In genomic region chr6:167965602-167966539, GRCh38 we compare ENCODE assay signal across 28 cellular contexts. TPM values are rescaled to one million over a fixed set of nuclear protein-coding genes. Genes with fewer than 3 reads are reported as not detected.
DNase-seq lines count a peak whose midpoint lies in the region; ATAC-seq, FAIRE-seq and TF ChIP-seq lines count a peak whose summit lies in the region.
"Had no signal": no experiment of that assay in that cellular context is flagged by ENCODE, and none has a peak within 500 bp of the region (broad histone marks: within the 10 kb centered on the region; RNA-seq: fewer than 3 reads in every experiment).

No MANE protein-coding gene starts in this region.

- H3K27me3 ChIP-seq in K562 (ENCODE audit: control insufficient read depth in 2 of 2, insufficient read depth in 2 of 2, low read length in 2 of 2) (no peaks in the 10 kb centered on the region), left ventricle myocardium inferior (ENCODE audit: low read depth) (no peaks in the 10 kb centered on the region), lung (ENCODE audit: control insufficient read depth, insufficient read depth) (no peaks in the 10 kb centered on the region), tibial nerve (no peaks in the 10 kb centered on the region), GM23338 (ENCODE audit: insufficient read depth) (no peaks in the 10 kb centered on the region)

- TF ChIP-seq POLR2A in K562 (conservative IDR thresholded peaks at IDR 0.05) (no peak), tibial nerve (IDR thresholded peaks at IDR 0.05) (no peak)

- peaks cover 66% of the 10 kb centered on the region for H3K36me3 Mint-ChIP-seq in GM23338 (ENCODE audit: low read depth)

- peaks cover 4% of the 10 kb centered on the region for H3K27me3 Mint-ChIP-seq in GM23338 (ENCODE audit: insufficient read depth, low read depth, poor library complexity)

- ATAC-seq in K562 (no peak), lung (ENCODE audit: insufficient read depth, low FRiP score) (peak; percentile 4), GM23338 (no peak; the same call in 1 of the 3 replicates), GM19328 (IDR thresholded peaks at IDR 0.05; ENCODE audit: unreplicated experiment) (no peak)
- ATAC-seq: activated CD4-positive, alpha-beta T cell treated with anti-CD3 and anti-CD28 coated beads for 36 hours had no signal

- WGBS in K562 (ENCODE audit: insufficient coverage, low coverage, missing lambda C conversion rate), result 92% methylated on average over 22 of the region's 39 CpGs
- WGBS in lung, 2 donors, result 76 to 84% methylated on average over 38 to 39 of the region's 39 CpGs
- WGBS in tibial nerve, 2 donors, result 64 to 67% methylated on average over 33 to 39 of the region's 39 CpGs

- H3K4me1 ChIP-seq in K562 (replicated peaks in 1 of 2; ENCODE audit: control insufficient read depth in 2 of 2, insufficient read depth in 2 of 2, low read length in 2 of 2), result peaks cover 0 to 7% of the 10 kb centered on the region in 2 experiments; a peak in 1 of 5 replicates
- H3K4me1 ChIP-seq in left ventricle myocardium inferior, result peaks cover 63% of the 10 kb centered on the region
- H3K4me1 ChIP-seq in lung (ENCODE audit: control insufficient read depth in 2 of 2, insufficient read depth in 2 of 2, low read length in 2 of 2), result peaks cover 0 to 8% of the 10 kb centered on the region in 2 donors
- peaks cover 0 to 18% (median 0%) of the 10 kb centered on the region in 4 donors for H3K4me1 ChIP-seq in tibial nerve
- no peaks in the 10 kb centered on the region for H3K4me1 ChIP-seq in GM23338 (ENCODE audit: insufficient read depth)

- POLR2A ChIA-PET in K562 (lab: Yijun Ruan, JAX), result no interaction called here

- H3K36me3 ChIP-seq in K562 (ENCODE audit: control insufficient read depth, insufficient read depth, low read length), result peaks cover 87% of the 10 kb centered on the region
- peaks cover 74% of the 10 kb centered on the region for H3K36me3 ChIP-seq in left ventricle myocardium inferior
- H3K36me3 ChIP-seq in lung (ENCODE audit: control insufficient read depth in 2 of 2, insufficient read depth in 2 of 2, low read length in 2 of 2), result peaks cover 17 to 21% of the 10 kb centered on the region in 2 donors
- peaks cover 0 to 59% (median 0%) of the 10 kb centered on the region in 3 donors for H3K36me3 ChIP-seq in tibial nerve
- H3K36me3 ChIP-seq in GM23338 (ENCODE audit: insufficient read depth), result peaks cover 37% of the 10 kb centered on the region

- no peak overlapping the region for H3K9ac ChIP-seq in K562 (ENCODE audit: insufficient read depth in 1 of 2, low read depth in 2 of 2, low read length in 2 of 2)

- H3K27ac ChIP-seq in K562 (ENCODE audit: extremely low read depth, low read depth, low read length) (no peak overlapping the region), left ventricle myocardium inferior (replicated peaks) (peak overlapping the region; percentile 83), lung (ENCODE audit: low read depth in 1 of 2, low read length in 1 of 2) (peak overlapping the region; percentile 17 to 75), tibial nerve (peak overlapping the region; percentile 42 to 84 (median 59)), GM23338 (ENCODE audit: low read depth) (no peak overlapping the region)
- H3K27ac ChIP-seq: epithelial cell of prostate had no signal

- no peak overlapping the region for H3K4me3 Mint-ChIP-seq in GM23338
- H3K4me3 Mint-ChIP-seq: activated CD4-positive, alpha-beta T cell treated with anti-CD3 and anti-CD28 coated beads for 36 hours; activated naive CD4-positive, alpha-beta T cell treated with anti-CD3 and anti-CD28 coated beads for 36 hours had no signal

- no peaks in the 10 kb centered on the region for H3K9me3 Mint-ChIP-seq in GM23338
- H3K9me3 Mint-ChIP-seq: activated naive CD4-positive, alpha-beta T cell treated with anti-CD3 and anti-CD28 coated beads for 36 hours had no signal

- no peak overlapping the region for H2AFZ ChIP-seq in K562 (ENCODE audit: low read depth, low read length)
- no peak overlapping the region for H2AFZ ChIP-seq in GM23338

- FAIRE-seq in K562 (lab: Jason Lieb, UNC), result no peak
- FAIRE-seq: GM12891, islet of Langerhans, TTC549 had no signal

- H3K4me3 ChIP-seq in K562 (no peak overlapping the region), left ventricle myocardium inferior (peak overlapping the region; percentile 40), lung (no peak overlapping the region), tibial nerve (no peak overlapping the region), GM23338 (no peak overlapping the region)

- intact Hi-C loops in K562 (cut with micrococcal nuclease) (no loop called here), left ventricle myocardium inferior (cut with micrococcal nuclease) (no loop called here)

- CTCF ChIA-PET in K562 (lab: Yijun Ruan, JAX; ENCODE audit: low intra/inter-chr PET ratio), result no interaction called here

- H3K9me2 ChIP-seq in GM23338 (ENCODE audit: insufficient read depth), result no peaks in the 10 kb centered on the region

- H3K4me1 Mint-ChIP-seq in GM23338, result no peaks in the 10 kb centered on the region; the same call in 1 of the 3 replicates
- H3K4me1 Mint-ChIP-seq: activated CD4-positive, alpha-beta T cell treated with anti-CD3 and anti-CD28 coated beads for 36 hours had no signal

- H3K27ac Mint-ChIP-seq in GM23338, result no peak overlapping the region
- H3K27ac Mint-ChIP-seq: activated CD4-positive, alpha-beta T cell treated with anti-CD3 and anti-CD28 coated beads for 36 hours; activated naive CD4-positive, alpha-beta T cell treated with anti-CD3 and anti-CD28 coated beads for 36 hours had no signal

- no peak for TF ChIP-seq CTCF in K562 (IDR thresholded peaks at IDR 0.05 in 2 of 3, conservative IDR thresholded peaks at IDR 0.05 in 1 of 3; ENCODE audit: insufficient read depth in 2 of 3, low read depth in 1 of 3, low read length in 3 of 3)
- TF ChIP-seq CTCF in left ventricle myocardium inferior (IDR thresholded peaks at IDR 0.05; ENCODE audit: borderline replicate concordance), result no peak
- TF ChIP-seq CTCF in lung (IDR thresholded peaks at IDR 0.05; ENCODE audit: control extremely low read depth, extremely low read depth), result no peak
- TF ChIP-seq CTCF in tibial nerve (IDR thresholded peaks at IDR 0.05), result no peak
- TF ChIP-seq CTCF in GM23338 (conservative IDR thresholded peaks at IDR 0.05; ENCODE audit: low read depth in 2 of 2), result no peak

- no peak for TF ChIP-seq RAD21 in K562 (CRISPR knock-in tag; conservative IDR thresholded peaks at IDR 0.05 in 1 of 2, IDR thresholded peaks at IDR 0.05 in 1 of 2)

- no peaks in the 10 kb centered on the region for H3K9me3 ChIP-seq in K562 (replicated peaks; ENCODE audit: control insufficient read depth, insufficient read depth, low read depth, low read length)
- no peaks in the 10 kb centered on the region for H3K9me3 ChIP-seq in left ventricle myocardium inferior (replicated peaks)
- H3K9me3 ChIP-seq in lung (ENCODE audit: control insufficient read depth in 2 of 2, insufficient read depth in 1 of 2, low read length in 1 of 2), result no peaks in the 10 kb centered on the region
- H3K9me3 ChIP-seq in tibial nerve, result no peaks in the 10 kb centered on the region

- TF ChIP-seq EP300 in K562 (IDR thresholded peaks at IDR 0.05; ENCODE audit: low read length) (no peak), tibial nerve (IDR thresholded peaks at IDR 0.05) (no peak)

- peaks cover 3% of the 10 kb centered on the region for H3K9me1 ChIP-seq in K562 (ENCODE audit: control insufficient read depth, insufficient read depth, low read length)

- peaks cover 7% of the 10 kb centered on the region for H3F3A ChIP-seq in GM23338 (replicated peaks; ENCODE audit: low read depth)

- H4K20me1 ChIP-seq in K562 (replicated peaks; ENCODE audit: control insufficient read depth, insufficient read depth, low read length) (no peaks in the 10 kb centered on the region; the same call in 1 of the 2 replicates), GM23338 (replicated peaks; ENCODE audit: insufficient read depth) (no peaks in the 10 kb centered on the region; the same call in none of the 2 replicates)

- H3K4me2 ChIP-seq in K562 (ENCODE audit: insufficient read depth, low read length), result no peak overlapping the region
- no peak overlapping the region for H3K4me2 ChIP-seq in GM23338
- H3K4me2 ChIP-seq: smooth muscle cell had no signal

- DNase-seq in K562 (ENCODE audit: extremely low read depth in 1 of 4, low spot score in 3 of 4) (no peak), left ventricle myocardium inferior (no peak), lung (ENCODE audit: low spot score) (no peak), tibial nerve (ENCODE audit: low spot score in 2 of 2) (no peak), GM23338 (ENCODE audit: low spot score) (no peak), occipital lobe (lab: John Stamatoyannopoulos, UW) (no peak), NCI-H2227 (lab: John Stamatoyannopoulos, UW; ENCODE audit: unreplicated experiment) (no peak)
- DNase-seq: activated CD4-positive, alpha-beta T cell treated with anti-CD3 and anti-CD28 coated beads for 36 hours; activated naive CD4-positive, alpha-beta T cell treated with anti-CD3 and anti-CD28 coated beads for 36 hours; activated T-cell treated with anti-CD3 and anti-CD28 coated beads, Interleukin-2, amount 50 U/mL, for 48 hours; anterior cingulate cortex; central memory CD4-positive, alpha-beta T cell; DMS79; foreskin fibroblast; mesendoderm; NCI-H1092; NCI-H187 treated with DMSO at 0.1 percent for 48 hours; NCI-H748 treated with DMSO at 0.1 percent for 48 hours; stimulated activated naive CD4-positive, alpha-beta T cell had no signal

- BruUV-seq in K562 (replicated peaks; lab: Mats Ljungman, UMichigan), result no TSS peak

- in situ Hi-C loops in K562 (cut with MboI), result no loop called here

- H3K79me2 ChIP-seq in K562 (ENCODE audit: control insufficient read depth, insufficient read depth, low read length) (no peaks in the 10 kb centered on the region), GM23338 (replicated peaks; ENCODE audit: insufficient read depth) (0 out of 2 replicates have a peak, but pooled peaks cover 3% of the 10 kb centered on the region)

RNA-seq across cellular contexts. Expression of gene KIF25, which starts 31.6 kb away (rescaled TPM):
- not detected in 2 replicates for total RNA-seq in K562 (2011; cell fraction: chromatin; rRNA removed; ENCODE audit: low replicate concordance)
- not detected in 2 replicates for total RNA-seq in K562 (2011; cell fraction: nucleolus; rRNA removed)
- total RNA-seq in K562 (2011; cell fraction: nucleoplasm; rRNA removed), result not detected in 2 replicates
- total RNA-seq in K562 (2014; rRNA removed) (not detected in 2 replicates), K562 (2014; rRNA removed; fragmentation: Illumina TruSeq; extraction: Trizol) (not detected in 2 replicates), K562 (2015; rRNA removed; fragmentation: Illumina TruSeq; extraction: Trizol) (not detected in 2 replicates), K562 (2021) (0.24 TPM in 1 of 2 replicates, not detected in the other), left ventricle myocardium inferior (0.22 TPM), lung (1 to 10 TPM in 1 of 2 donors, under 1 TPM in 1; 0.46 to 5.3 TPM), tibial nerve (not detected), occipital lobe (not detected)
- polyA plus RNA-seq in K562 (2011; rRNA removed) (0.04 TPM in 1 of 2 replicates, not detected in the other), K562 (2014; fragmentation: Illumina TruSeq; extraction: Trizol) (not detected in 2 replicates), K562 (2014; fragmentation: Nextera tagmentation; extraction: Ambion mirVana) (under 1 TPM; 0.22 to 0.49 TPM), K562 (2014; rRNA removed) (not detected in 2 replicates), lung (under 1 TPM; 0.24 to 0.61 TPM), GM23338 (2016; fragmentation: Nextera tagmentation; extraction: Ambion mirVana) (0.76 and 0.92 TPM in 2 replicates)
- polyA plus RNA-seq in K562 (2011; cell fraction: cytosol; rRNA removed), result 0.04 TPM in 1 of 2 replicates, not detected in the other
- polyA plus RNA-seq in K562 (2011; cell fraction: nucleus; rRNA removed), result not detected in 2 replicates
- polyA plus RNA-seq in K562 (2012), result 0.08 and 0.47 TPM in 2 replicates
- polyA minus RNA-seq in K562 (2011; rRNA and poly(A)+ RNA removed), result 0.98 TPM in 1 of 2 replicates, not detected in the other
- not detected in 2 replicates for polyA minus RNA-seq in K562 (2011; cell fraction: cytosol; rRNA and poly(A)+ RNA removed)
- polyA minus RNA-seq in K562 (2011; cell fraction: nucleus; rRNA and poly(A)+ RNA removed), result not detected in 2 replicates
- 0.69 and 1.5 TPM in 2 replicates for total RNA-seq in GM23338 (2014; rRNA removed; shearing (Covaris generic))
- total RNA-seq: activated CD4-positive, alpha-beta T cell treated with anti-CD3 and anti-CD28 coated beads for 36 hours; activated CD8-positive, alpha-beta memory T cell treated with anti-CD3 and anti-CD28 coated beads for 36 hours; activated naive CD4-positive, alpha-beta T cell treated with anti-CD3 and anti-CD28 coated beads for 36 hours; posterior vena cava had no signal
- polyA plus RNA-seq: neural cell had no signal

Comparison
In these comparisons a context has a peak if more than half of its experiments do, and no peak if none do; other contexts are left out.
1. H3K27ac ChIP-seq: peak in left ventricle myocardium inferior (single experiment), lung (2 of 2) and tibial nerve (4 of 4); none in K562 (single experiment) and GM23338 (single experiment).